ENCODE assay signal across 8 cellular contexts in genomic region chr1:23530089-23530749, GRCh38. TPM values are rescaled to one million over a fixed set of nuclear protein-coding genes. Genes with fewer than 3 reads are reported as not detected.
DNase-seq lines count a peak whose midpoint lies in the region; ATAC-seq and TF ChIP-seq lines count a peak whose summit lies in the region.

No MANE protein-coding gene starts in this region.

- H3K9me3 ChIP-seq in CD8-positive, alpha-beta T cell (ENCODE audit: low read length) = no peaks in the 10 kb centered on the region
- H3K9me3 ChIP-seq in right lobe of liver = no peaks in the 10 kb centered on the region

- H3K4me1 ChIP-seq in CD8-positive, alpha-beta T cell (ENCODE audit: insufficient read depth, low read length) = peaks cover 67% of the 10 kb centered on the region
- H3K4me1 ChIP-seq in right lobe of liver (peaks cover 0 to 18% (median 6%) of the 10 kb centered on the region in 4 donors), urinary bladder (ENCODE audit: insufficient read depth) (no peaks in the 10 kb centered on the region)

- H3K4me1 Mint-ChIP-seq in CD8-positive, alpha-beta T cell (ENCODE audit: low read depth) = peaks cover 70% of the 10 kb centered on the region
- H3K4me1 Mint-ChIP-seq in activated T-helper 1 cell treated with anti-CD3 and anti-CD28 coated beads, Interleukin-12 subunit alpha, Interleukin-12 subunit beta, Interleukin-2, Interleukin-4 antibody, amounts not matched to agents 30 ng/mL and 10 ng/mL and 1 ng/mL, durations not matched to agents 14 hours and 24 hours and 36 hours (ENCODE audit: low read depth) = peaks cover 84% of the 10 kb centered on the region

- POLR2A ChIA-PET in CD8-positive, alpha-beta T cell (lab: Charles Lee) = interaction anchor here (0.7 to 2.0 kb wide), 4 partner anchors 9 to 162 kb away, joined by 3 to 7 read pairs (median 4); no protein-coding TSS in a partner anchor

- no peak overlapping the region for H3K27ac Mint-ChIP-seq in CD8-positive, alpha-beta T cell
- peak overlapping the region; percentile 84 for H3K27ac Mint-ChIP-seq in activated T-helper 1 cell treated with anti-CD3 and anti-CD28 coated beads, Interleukin-12 subunit alpha, Interleukin-12 subunit beta, Interleukin-2, Interleukin-4 antibody, amounts not matched to agents 30 ng/mL and 10 ng/mL and 1 ng/mL, durations not matched to agents 14 hours and 24 hours and 36 hours

- no peaks in the 10 kb centered on the region for H3K27me3 ChIP-seq in CD8-positive, alpha-beta T cell (ENCODE audit: insufficient read depth, low read length)
- no peaks in the 10 kb centered on the region for H3K27me3 ChIP-seq in right lobe of liver

- intact Hi-C loops in CD8-positive, alpha-beta T cell (cut with DNase I, micrococcal nuclease) = loop anchor here (2.0 to 10.0 kb wide), 5 partner anchors 45 to 271 kb away; partner anchors contain the start of genes HNRNPR (in 2 of the 2), ASAP3 (in 1 of the 2), GALE (in 1 of the 2) and ZNF436 (in 1 of the 2)
- intact Hi-C loops in activated T-helper 1 cell treated with anti-CD3 and anti-CD28 coated beads, Interleukin-12 subunit alpha, Interleukin-12 subunit beta, Interleukin-2, Interleukin-4 antibody, amounts not matched to agents 30 ng/mL and 10 ng/mL and 1 ng/mL, durations not matched to agents 14 hours and 24 hours and 36 hours (cut with micrococcal nuclease) = loop anchor here (2.0 to 5.0 kb wide), 2 partner anchors 185 to 212 kb away; partner anchors contain the start of genes ELOA and HNRNPR
- intact Hi-C loops in right lobe of liver (cut with DNase I) = no loop called here

- H3K36me3 Mint-ChIP-seq in CD8-positive, alpha-beta T cell = no peaks in the 10 kb centered on the region
- H3K36me3 Mint-ChIP-seq in activated T-helper 1 cell treated with anti-CD3 and anti-CD28 coated beads, Interleukin-12 subunit alpha, Interleukin-12 subunit beta, Interleukin-2, Interleukin-4 antibody, amounts not matched to agents 30 ng/mL and 10 ng/mL and 1 ng/mL, durations not matched to agents 14 hours and 24 hours and 36 hours (ENCODE audit: low read depth) = peaks cover 7% of the 10 kb centered on the region

- H3K36me3 ChIP-seq in CD8-positive, alpha-beta T cell (ENCODE audit: insufficient read depth, low read length) = no peaks in the 10 kb centered on the region
- H3K36me3 ChIP-seq in right lobe of liver (no peaks in the 10 kb centered on the region), urinary bladder (ENCODE audit: insufficient read depth) (no peaks in the 10 kb centered on the region)

- H3K9me3 Mint-ChIP-seq in CD8-positive, alpha-beta T cell = no peaks in the 10 kb centered on the region
- H3K9me3 Mint-ChIP-seq in activated T-helper 1 cell treated with anti-CD3 and anti-CD28 coated beads, Interleukin-12 subunit alpha, Interleukin-12 subunit beta, Interleukin-2, Interleukin-4 antibody, amounts not matched to agents 30 ng/mL and 10 ng/mL and 1 ng/mL, durations not matched to agents 14 hours and 24 hours and 36 hours = no peaks in the 10 kb centered on the region

- H3K27ac ChIP-seq in CD8-positive, alpha-beta T cell (ENCODE audit: low read depth, low read length) = no peak overlapping the region
- H3K27ac ChIP-seq in right lobe of liver (no peak overlapping the region), urinary bladder (ENCODE audit: low read depth) (no peak overlapping the region), caudate nucleus (ENCODE audit: low read depth, low read length) (no peak overlapping the region)

- no peak for TF ChIP-seq CTCF in CD8-positive, alpha-beta T cell (IDR thresholded peaks at IDR 0.05)
- no peak for TF ChIP-seq CTCF in right lobe of liver (IDR thresholded peaks at IDR 0.05)

- CTCF ChIA-PET in CD8-positive, alpha-beta T cell (lab: Charles Lee) = interaction anchor here (0.9 to 19.3 kb wide), 6 partner anchors 12 to 216 kb away, joined by 3 to 234 read pairs (median 24); no protein-coding TSS in a partner anchor

- H3K4me3 Mint-ChIP-seq in CD8-positive, alpha-beta T cell = peak overlapping the region; percentile 49
- peak overlapping the region; percentile 85 for H3K4me3 Mint-ChIP-seq in activated T-helper 1 cell treated with anti-CD3 and anti-CD28 coated beads, Interleukin-12 subunit alpha, Interleukin-12 subunit beta, Interleukin-2, Interleukin-4 antibody, amounts not matched to agents 30 ng/mL and 10 ng/mL and 1 ng/mL, durations not matched to agents 14 hours and 24 hours and 36 hours

- WGBS in right lobe of liver (ENCODE audit: insufficient coverage, low coverage, low lambda C conversion rate, missing lambda C conversion rate) = 13% methylated on average over 7 of the region's 23 CpGs
- WGBS in urinary bladder = 8% methylated on average over 23 of the region's 23 CpGs

- no peaks in the 10 kb centered on the region for H3K27me3 Mint-ChIP-seq in CD8-positive, alpha-beta T cell (ENCODE audit: low read depth)
- no peaks in the 10 kb centered on the region for H3K27me3 Mint-ChIP-seq in activated T-helper 1 cell treated with anti-CD3 and anti-CD28 coated beads, Interleukin-12 subunit alpha, Interleukin-12 subunit beta, Interleukin-2, Interleukin-4 antibody, amounts not matched to agents 30 ng/mL and 10 ng/mL and 1 ng/mL, durations not matched to agents 14 hours and 24 hours and 36 hours (ENCODE audit: insufficient read depth)

- H3K4me3 ChIP-seq in CD8-positive, alpha-beta T cell (ENCODE audit: low read depth, low read length) = peak overlapping the region; percentile 52
- H3K4me3 ChIP-seq in right lobe of liver = peak overlapping the region; percentile 22 to 49 (median 46)
- peak overlapping the region; percentile 34 for H3K4me3 ChIP-seq in urinary bladder (ENCODE audit: low read depth, low read length)

- no peak for DNase-seq in CD8-positive, alpha-beta T cell
- no peak for DNase-seq in activated T-helper 1 cell treated with anti-CD3 and anti-CD28 coated beads, Interleukin-12 subunit alpha, Interleukin-12 subunit beta, Interleukin-2, Interleukin-4 antibody, amounts not matched to agents 30 ng/mL and 10 ng/mL and 1 ng/mL, durations not matched to agents 14 hours and 24 hours and 36 hours (ENCODE audit: low spot score)
- DNase-seq in right lobe of liver (no peak), caudate nucleus (lab: John Stamatoyannopoulos, UW) (no peak)

- ATAC-seq in CD8-positive, alpha-beta T cell = no peak
- peak; percentile 2 for ATAC-seq in HG02973 (IDR thresholded peaks at IDR 0.05; ENCODE audit: unreplicated experiment)
- ATAC-seq in right lobe of liver = no peak
- ATAC-seq in GM21825 (IDR thresholded peaks at IDR 0.05; ENCODE audit: unreplicated experiment) = no peak
- ATAC-seq in HG02840 (IDR thresholded peaks at IDR 0.05; ENCODE audit: low FRiP score, unreplicated experiment) = no peak

- no peak for TF ChIP-seq POLR2A in right lobe of liver (IDR thresholded peaks at IDR 0.05)

RNA-seq across cellular contexts. Expression of gene E2F2, which starts 0.8 kb away (rescaled TPM):
- total RNA-seq in CD8-positive, alpha-beta T cell = under 1 TPM; 0.19 to 0.38 TPM
- 32.0 and 33.5 TPM in 2 replicates for total RNA-seq in activated T-helper 1 cell treated with anti-CD3 and anti-CD28 coated beads, Interleukin-12 subunit alpha, Interleukin-12 subunit beta, Interleukin-2, Interleukin-4 antibody, amounts not matched to agents 30 ng/mL and 10 ng/mL and 1 ng/mL, durations not matched to agents 14 hours and 24 hours and 36 hours
- 1 to 10 TPM in 1 of 6 experiments, under 1 TPM in 5; 0.18 to 1.2 (median 0.70) TPM for total RNA-seq in right lobe of liver
- 2.9 TPM for total RNA-seq in urinary bladder
- polyA plus RNA-seq in urinary bladder = 0.08 TPM

RNA-seq across cellular contexts. Expression of gene ID3, which starts 29.1 kb away (rescaled TPM):
- total RNA-seq in CD8-positive, alpha-beta T cell = 10 to 100 TPM; 44.2 to 48.1 TPM
- total RNA-seq in activated T-helper 1 cell treated with anti-CD3 and anti-CD28 coated beads, Interleukin-12 subunit alpha, Interleukin-12 subunit beta, Interleukin-2, Interleukin-4 antibody, amounts not matched to agents 30 ng/mL and 10 ng/mL and 1 ng/mL, durations not matched to agents 14 hours and 24 hours and 36 hours = 20.8 and 22.9 TPM in 2 replicates
- 10 to 100 TPM; 12.7 to 44.6 (median 27.0) TPM for total RNA-seq in right lobe of liver
- total RNA-seq in urinary bladder = 152 TPM
- polyA plus RNA-seq in urinary bladder = 299 TPM

RNA-seq across cellular contexts. Expression of gene ASAP3, which starts 46.2 kb away (rescaled TPM):
- 1 to 10 TPM in 1 of 2 experiments, under 1 TPM in 1; 0.81 to 1.0 TPM for total RNA-seq in CD8-positive, alpha-beta T cell
- total RNA-seq in activated T-helper 1 cell treated with anti-CD3 and anti-CD28 coated beads, Interleukin-12 subunit alpha, Interleukin-12 subunit beta, Interleukin-2, Interleukin-4 antibody, amounts not matched to agents 30 ng/mL and 10 ng/mL and 1 ng/mL, durations not matched to agents 14 hours and 24 hours and 36 hours = not detected in 2 replicates
- 10 to 100 TPM; 12.3 to 22.1 (median 16.6) TPM for total RNA-seq in right lobe of liver
- total RNA-seq in urinary bladder = 44.3 TPM
- 28.0 TPM for polyA plus RNA-seq in urinary bladder

Comparison
In these comparisons a context has a peak if more than half of its experiments do, and no peak if none do; other contexts are left out.
1. RNA of gene ASAP3, which starts 46.2 kb away (total RNA-seq): 44.3 TPM in urinary bladder (single experiment) and 12.3 to 22.1 TPM in right lobe of liver; 0.81 to 1.0 TPM in CD8-positive, alpha-beta T cell and not detected in activated T-helper 1 cell treated with anti-CD3 and anti-CD28 coated beads, Interleukin-12 subunit alpha, Interleukin-12 subunit beta, Interleukin-2, Interleukin-4 antibody, amounts not matched to agents 30 ng/mL and 10 ng/mL and 1 ng/mL, durations not matched to agents 14 hours and 24 hours and 36 hours; every median in the first group is over 4 times any median in the second.
2. intact Hi-C loops: an anchor here in CD8-positive, alpha-beta T cell (2.0 to 10.0 kb wide) and activated T-helper 1 cell treated with anti-CD3 and anti-CD28 coated beads, Interleukin-12 subunit alpha, Interleukin-12 subunit beta, Interleukin-2, Interleukin-4 antibody, amounts not matched to agents 30 ng/mL and 10 ng/mL and 1 ng/mL, durations not matched to agents 14 hours and 24 hours and 36 hours (2.0 to 5.0 kb wide); none called in right lobe of liver.
3. Peak in every context shown above with its lines, with median percentiles within 50 percentile points of each other: H3K4me3 ChIP-seq.